In the genomic region with DNA sequence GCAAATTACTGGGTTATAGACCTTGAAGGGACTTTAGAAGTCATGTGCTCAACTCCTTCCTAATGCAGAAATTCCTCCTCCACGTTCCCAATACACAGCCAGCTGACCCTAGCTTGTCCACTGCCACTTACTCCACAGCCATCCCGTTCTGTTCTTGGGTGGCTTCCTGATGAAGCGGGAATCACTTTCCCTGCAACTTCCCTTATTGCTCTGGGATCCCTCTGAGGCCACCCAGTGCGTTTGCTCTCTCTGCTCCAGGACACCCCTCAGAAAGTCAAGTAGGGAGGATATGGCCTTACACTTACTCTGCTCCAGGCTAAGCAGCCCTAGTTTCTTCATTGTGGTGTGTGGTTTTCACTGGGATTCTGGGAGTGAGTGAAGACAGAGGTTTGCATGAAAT, we compare ENCODE assay signal across 26 cellular contexts. TPM values are rescaled to one million over a fixed set of nuclear protein-coding genes. Genes with fewer than 3 reads are reported as not detected.
DNase-seq lines count a peak whose midpoint lies in the region; ATAC-seq, FAIRE-seq and TF ChIP-seq lines count a peak whose summit lies in the region.
"Had no signal": no experiment of that assay in that cellular context is flagged by ENCODE, and none has a peak within 500 bp of the region (broad histone marks: within the 10 kb centered on the region; RNA-seq: fewer than 3 reads in every experiment).

No MANE protein-coding gene starts in this region.

- no peaks in the 10 kb centered on the region for H3K79me2 ChIP-seq in K562 (ENCODE audit: control insufficient read depth, insufficient read depth, low read length)

- peak overlapping the region in 1 of 2 experiments; percentile 28; a peak in 1 of 4 replicates for H3K9ac ChIP-seq in K562 (ENCODE audit: insufficient read depth in 1 of 2, low read depth in 2 of 2, low read length in 2 of 2)
- H3K9ac ChIP-seq: KMS-11 had no signal

- no peak overlapping the region; the same call in 1 of the 2 replicates for H2AFZ ChIP-seq in K562 (ENCODE audit: low read depth, low read length)

- H3K36me3 ChIP-seq in heart right ventricle (no peaks in the 10 kb centered on the region), right atrium auricular region (no peaks in the 10 kb centered on the region), K562 (ENCODE audit: control insufficient read depth, insufficient read depth, low read length) (no peaks in the 10 kb centered on the region), sigmoid colon (no peaks in the 10 kb centered on the region), vagina (no peaks in the 10 kb centered on the region)
- H3K36me3 ChIP-seq: BE2C had no signal

- intact Hi-C loops in heart right ventricle (cut with DNase I), result loop anchor here in 8 of 10 donors (5.0 to 10.0 kb wide), 10 partner anchors 44 to 279 kb away; partner anchors contain the start of gene COL15A1 (in 1 of the 8)
- intact Hi-C loops in K562 (cut with micrococcal nuclease), result no loop called here
- intact Hi-C loops in sigmoid colon (cut with DNase I), result no loop called here
- intact Hi-C loops in vagina (cut with DNase I), result loop anchor here (1.0 to 5.0 kb wide), 2 partner anchors 114 to 135 kb away; no protein-coding TSS in a partner anchor

- H3K9me1 ChIP-seq in K562 (ENCODE audit: control insufficient read depth, insufficient read depth, low read length), result no peaks in the 10 kb centered on the region

- H3K4me3 ChIP-seq in heart right ventricle (no peak overlapping the region), right atrium auricular region (no peak overlapping the region), K562 (no peak overlapping the region), sigmoid colon (no peak overlapping the region), vagina (no peak overlapping the region)

- TF ChIP-seq EP300 in K562 (IDR thresholded peaks at IDR 0.05; ENCODE audit: low read length) (no peak), sigmoid colon (IDR thresholded peaks at IDR 0.05) (no peak)

- TF ChIP-seq CTCF in heart right ventricle (IDR thresholded peaks at IDR 0.05) (no peak), right atrium auricular region (IDR thresholded peaks at IDR 0.05) (no peak), K562 (IDR thresholded peaks at IDR 0.05 in 2 of 3, conservative IDR thresholded peaks at IDR 0.05 in 1 of 3; ENCODE audit: insufficient read depth in 2 of 3, low read depth in 1 of 3, low read length in 3 of 3) (no peak), sigmoid colon (IDR thresholded peaks at IDR 0.05) (no peak), vagina (IDR thresholded peaks at IDR 0.05) (no peak)

- no peak for FAIRE-seq in K562 (lab: Jason Lieb, UNC)
- FAIRE-seq: A204.1 had no signal

- in situ Hi-C loops in K562 (cut with MboI), result no loop called here

- WGBS in heart right ventricle, 2 donors, result 50 to 51% methylated on average over 4 of the region's 4 CpGs
- WGBS in K562 (ENCODE audit: insufficient coverage, low coverage, missing lambda C conversion rate), result 57% methylated on average over 4 of the region's 4 CpGs
- WGBS in sigmoid colon, 2 donors, result 50 to 65% methylated on average over 4 of the region's 4 CpGs

- ATAC-seq in heart right ventricle, result no peak
- ATAC-seq in K562, result no peak
- ATAC-seq in GM21723 (IDR thresholded peaks at IDR 0.05; ENCODE audit: unreplicated experiment), result no peak
- ATAC-seq: activated T-helper 17 cell treated with anti-CD3 and anti-CD28 coated beads, Interleukin-2, amount 50 U/mL, for 72 hours had no signal

- H3K9me3 ChIP-seq in heart right ventricle (no peaks in the 10 kb centered on the region), right atrium auricular region (no peaks in the 10 kb centered on the region), K562 (replicated peaks; ENCODE audit: control insufficient read depth, insufficient read depth, low read depth, low read length) (no peaks in the 10 kb centered on the region), sigmoid colon (no peaks in the 10 kb centered on the region), vagina (no peaks in the 10 kb centered on the region)
- H3K9me3 ChIP-seq: BE2C had no signal

- no peaks in the 10 kb centered on the region for H4K20me1 ChIP-seq in K562 (replicated peaks; ENCODE audit: control insufficient read depth, insufficient read depth, low read length)

- POLR2A ChIA-PET in K562 (lab: Yijun Ruan, JAX), result interaction anchor here (0.7 kb wide), 2 partner anchors 12 to 151 kb away, joined by 3 read pairs; no protein-coding TSS in a partner anchor

- no peaks in the 10 kb centered on the region for H3K27me3 ChIP-seq in heart right ventricle
- no peaks in the 10 kb centered on the region for H3K27me3 ChIP-seq in right atrium auricular region
- no peaks in the 10 kb centered on the region for H3K27me3 ChIP-seq in K562 (ENCODE audit: control insufficient read depth in 2 of 2, insufficient read depth in 2 of 2, low read length in 2 of 2)
- no peaks in the 10 kb centered on the region for H3K27me3 ChIP-seq in sigmoid colon
- H3K27me3 ChIP-seq in vagina, result no peaks in the 10 kb centered on the region
- H3K27me3 ChIP-seq: BE2C had no signal

- H3K4me2 ChIP-seq in K562 (ENCODE audit: insufficient read depth, low read length), result no peak overlapping the region
- H3K4me2 ChIP-seq: KMS-11 had no signal

- H3K4me1 ChIP-seq in heart right ventricle (peaks cover 15 to 78% (median 62%) of the 10 kb centered on the region in 9 donors), right atrium auricular region (peaks cover 0 to 76% of the 10 kb centered on the region in 2 donors), K562 (replicated peaks in 1 of 2; ENCODE audit: control insufficient read depth in 2 of 2, insufficient read depth in 2 of 2, low read length in 2 of 2) (peaks cover 0 to 28% of the 10 kb centered on the region in 2 experiments; a peak in 3 of 5 replicates), sigmoid colon (peaks cover 0 to 43% (median 25%) of the 10 kb centered on the region in 4 donors), vagina (peaks cover 61% of the 10 kb centered on the region)
- H3K4me1 ChIP-seq: BE2C had no signal

- CTCF ChIA-PET in K562 (lab: Yijun Ruan, JAX; ENCODE audit: low intra/inter-chr PET ratio), result no interaction called here

- BruUV-seq in K562 (replicated peaks; lab: Mats Ljungman, UMichigan), result no TSS peak

- TF ChIP-seq RAD21 in K562 (CRISPR knock-in tag; conservative IDR thresholded peaks at IDR 0.05 in 1 of 2, IDR thresholded peaks at IDR 0.05 in 1 of 2), result no peak

- TF ChIP-seq POLR2A in K562 (conservative IDR thresholded peaks at IDR 0.05) (no peak), sigmoid colon (IDR thresholded peaks at IDR 0.05) (no peak), vagina (IDR thresholded peaks at IDR 0.05) (no peak)

- DNase-seq in heart right ventricle (no peak), right atrium auricular region (ENCODE audit: low spot score) (no peak), K562 (ENCODE audit: extremely low read depth in 1 of 4, low spot score in 3 of 4) (no peak), sigmoid colon (no peak), vagina (ENCODE audit: extremely low spot score in 2 of 2) (no peak), NCI-H187 treated with DMSO at 0.1 percent for 48 hours (lab: John Stamatoyannopoulos, UW) (no peak)
- DNase-seq in activated CD4-positive, CD25-positive, alpha-beta regulatory T cell treated with anti-CD3 and anti-CD28 coated beads, Interleukin-2, amount 50 U/mL, for 72 hours, result no peak
- DNase-seq: activated CD4-positive, alpha-beta T cell treated with anti-CD3 and anti-CD28 coated beads, Interleukin-2, amount 50 U/mL, for 4 hours; activated CD8-positive, alpha-beta memory T cell treated with anti-CD3 and anti-CD28 coated beads, Interleukin-2, amount 50 U/mL, for 48 hours; activated naive CD8-positive, alpha-beta T cell treated with anti-CD3 and anti-CD28 coated beads for 36 hours; BE2C; COR-L47; dermis blood vessel endothelial cell; DMS79; NCI-H2171; NCI-H524 treated with DMSO at 0.1 percent for 48 hours; occipital lobe; RPMI8226; stimulated activated CD4-positive, alpha-beta T cell treated with anti-CD3 and anti-CD28 coated beads, Interleukin-12 subunit alpha, Interleukin-12 subunit beta, amount 100 ng/mL, for 4 hours; stimulated activated CD4-positive, alpha-beta T cell treated with anti-CD3 and anti-CD28 coated beads, Interleukin-4, amount 100 ng/mL, for 4 hours; stimulated activated naive CD4-positive, alpha-beta T cell treated with Interleukin-2 at 50 U/mL for 16 hours; T-helper 9 cell had no signal

- H3K27ac ChIP-seq in heart right ventricle, result peak overlapping the region in 7 of 10 donors; percentile 70 to 90 (median 82)
- H3K27ac ChIP-seq in right atrium auricular region, result peak overlapping the region in 1 of 2 donors; percentile 75
- H3K27ac ChIP-seq in K562 (ENCODE audit: extremely low read depth, low read depth, low read length), result no peak overlapping the region
- H3K27ac ChIP-seq in sigmoid colon, result peak overlapping the region; percentile 25 to 72 (median 62)
- H3K27ac ChIP-seq in vagina, result peak overlapping the region; percentile 64
- H3K27ac ChIP-seq: KMS-11 had no signal

TF ChIP-seq in K562, 482 proteins besides CTCF, POLR2A, EP300 and RAD21 (continues in another document):
- TF ChIP-seq TAF15 (IDR thresholded peaks at IDR 0.05; ENCODE audit: low read depth, low read length), result no peak

RNA-seq across cellular contexts. Expression of gene GALNT12, which starts 55.5 kb away (rescaled TPM):
- total RNA-seq in heart right ventricle (1 to 10 TPM in 3 of 10 donors, under 1 TPM in 7; 0.25 to 1.3 (median 0.53) TPM), right atrium auricular region (1 to 10 TPM in 1 of 2 donors, under 1 TPM in 1; 0.33 to 2.7 TPM), K562 (2014; rRNA removed) (36.3 and 39.1 TPM in 2 replicates), K562 (2014; rRNA removed; fragmentation: Illumina TruSeq; extraction: Trizol) (44.2 and 51.1 TPM in 2 replicates), K562 (2015; rRNA removed; fragmentation: Illumina TruSeq; extraction: Trizol) (43.6 and 46.8 TPM in 2 replicates), K562 (2021) (38.1 and 39.3 TPM in 2 replicates), sigmoid colon (10 to 100 TPM; 11.5 to 18.9 (median 15.7) TPM), vagina (5.4 TPM)
- polyA plus RNA-seq in heart right ventricle (under 1 TPM; 0.38 to 0.59 TPM), K562 (2011; rRNA removed) (82.9 and 86.6 TPM in 2 replicates), K562 (2014; fragmentation: Illumina TruSeq; extraction: Trizol) (42.4 and 45.3 TPM in 2 replicates), K562 (2014; fragmentation: Nextera tagmentation; extraction: Ambion mirVana) (10 to 100 TPM; 29.7 to 33.7 TPM), K562 (2014; rRNA removed) (45.6 and 49.4 TPM in 2 replicates), sigmoid colon (10 to 100 TPM; 23.6 to 34.2 (median 30.5) TPM)
- 99.2 and 173 TPM in 2 replicates for total RNA-seq in K562 (2011; cell fraction: chromatin; rRNA removed; ENCODE audit: low replicate concordance)
- 75.7 and 81.2 TPM in 2 replicates for total RNA-seq in K562 (2011; cell fraction: nucleolus; rRNA removed)
- total RNA-seq in K562 (2011; cell fraction: nucleoplasm; rRNA removed), result 101 and 122 TPM in 2 replicates
- polyA plus RNA-seq in K562 (2011; cell fraction: cytosol; rRNA removed), result 28.4 and 41.1 TPM in 2 replicates
- 163 and 207 TPM in 2 replicates for polyA plus RNA-seq in K562 (2011; cell fraction: nucleus; rRNA removed)
- polyA plus RNA-seq in K562 (2012), result 37.8 and 58.5 TPM in 2 replicates
- polyA minus RNA-seq in K562 (2011; rRNA and poly(A)+ RNA removed), result 35.3 and 36.9 TPM in 2 replicates
- polyA minus RNA-seq in K562 (2011; cell fraction: cytosol; rRNA and poly(A)+ RNA removed), result 12.0 and 15.8 TPM in 2 replicates
- polyA minus RNA-seq in K562 (2011; cell fraction: nucleus; rRNA and poly(A)+ RNA removed), result 32.7 and 49.1 TPM in 2 replicates

Comparison
In these comparisons a context has a peak if more than half of its experiments do, and no peak if none do; other contexts are left out.
1. intact Hi-C loops: an anchor here in heart right ventricle (5.0 to 10.0 kb wide) and vagina (1.0 to 5.0 kb wide); none called in K562 and sigmoid colon.